1 cellular context compared by ENCODE assay signal in the genomic region with DNA sequence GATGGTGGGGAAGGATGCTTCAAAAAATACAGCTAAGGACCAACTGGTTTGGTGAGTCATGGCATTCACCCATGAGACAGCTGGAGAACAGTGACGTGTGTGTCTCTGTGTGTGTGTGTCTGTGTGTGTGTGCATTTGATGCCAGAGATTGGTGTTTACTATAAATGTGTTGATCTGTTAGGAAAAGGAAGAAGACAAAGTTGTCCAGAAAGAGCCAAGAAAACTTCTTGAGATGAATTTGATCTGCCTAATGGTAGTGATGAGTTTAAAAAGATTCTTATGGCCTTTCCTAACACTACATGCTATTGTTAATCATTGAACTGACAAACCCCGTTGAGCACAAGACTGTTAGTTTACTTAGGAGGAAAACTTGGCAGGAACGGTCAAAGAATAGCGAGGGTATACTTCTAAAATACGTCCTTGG.
TF ChIP-seq lines count a peak whose summit lies in the region.

No MANE protein-coding gene starts in this region.

TF ChIP-seq in HepG2, 621 proteins besides CTCF, POLR2A, EP300 and RAD21 (continued from another document and continues in another):
- TF ChIP-seq, protein P1, sequence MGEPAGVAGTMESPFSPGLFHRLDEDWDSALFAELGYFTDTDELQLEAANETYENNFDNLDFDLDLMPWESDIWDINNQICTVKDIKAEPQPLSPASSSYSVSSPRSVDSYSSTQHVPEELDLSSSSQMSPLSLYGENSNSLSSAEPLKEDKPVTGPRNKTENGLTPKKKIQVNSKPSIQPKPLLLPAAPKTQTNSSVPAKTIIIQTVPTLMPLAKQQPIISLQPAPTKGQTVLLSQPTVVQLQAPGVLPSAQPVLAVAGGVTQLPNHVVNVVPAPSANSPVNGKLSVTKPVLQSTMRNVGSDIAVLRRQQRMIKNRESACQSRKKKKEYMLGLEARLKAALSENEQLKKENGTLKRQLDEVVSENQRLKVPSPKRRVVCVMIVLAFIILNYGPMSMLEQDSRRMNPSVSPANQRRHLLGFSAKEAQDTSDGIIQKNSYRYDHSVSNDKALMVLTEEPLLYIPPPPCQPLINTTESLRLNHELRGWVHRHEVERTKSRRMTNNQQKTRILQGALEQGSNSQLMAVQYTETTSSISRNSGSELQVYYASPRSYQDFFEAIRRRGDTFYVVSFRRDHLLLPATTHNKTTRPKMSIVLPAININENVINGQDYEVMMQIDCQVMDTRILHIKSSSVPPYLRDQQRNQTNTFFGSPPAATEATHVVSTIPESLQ (CRISPR knock-in tag; conservative IDR thresholded peaks at IDR 0.05): 0 out of 2 replicates have a peak, but pooled peaks have one; percentile 47
- TF ChIP-seq ZNF562 (CRISPR knock-in tag; IDR thresholded peaks at IDR 0.05; ENCODE audit: borderline replicate concordance) (no peak), CREM (IDR thresholded peaks at IDR 0.05) (peak; percentile 58), CREM (CRISPR knock-in tag; IDR thresholded peaks at IDR 0.05) (no peak), ZNF205 (CRISPR knock-in tag; IDR thresholded peaks at IDR 0.05) (0 out of 2 replicates have a peak, but pooled peaks have one; percentile 34), KLF6 (CRISPR knock-in tag; IDR thresholded peaks at IDR 0.05) (0 out of 2 replicates have a peak, but pooled peaks have one; percentile 28), ZNF776 (CRISPR knock-in tag; IDR thresholded peaks at IDR 0.05) (no peak), GTF3A (CRISPR knock-in tag; conservative IDR thresholded peaks at IDR 0.05) (no peak), FOXK2 (IDR thresholded peaks at IDR 0.05) (no peak), ZKSCAN8 (CRISPR knock-in tag; IDR thresholded peaks at IDR 0.05; ENCODE audit: borderline replicate concordance) (peak; percentile 56; the same call in 1 of the 2 replicates), NFE2L1 (CRISPR knock-in tag; IDR thresholded peaks at IDR 0.05; ENCODE audit: borderline replicate concordance) (no peak), ZNF607 (CRISPR knock-in tag; IDR thresholded peaks at IDR 0.05; ENCODE audit: borderline replicate concordance) (no peak), KDM5B (CRISPR knock-in tag; IDR thresholded peaks at IDR 0.05; ENCODE audit: borderline replicate concordance) (no peak), ZFAT (CRISPR knock-in tag; conservative IDR thresholded peaks at IDR 0.05) (no peak), MED1 (CRISPR knock-in tag; IDR thresholded peaks at IDR 0.05) (peak; percentile 61; the same call in 1 of the 2 replicates), ASH2L (IDR thresholded peaks at IDR 0.05; ENCODE audit: insufficient read length, low read depth, low read length) (peak; percentile 63), MEF2D (CRISPR knock-in tag; IDR thresholded peaks at IDR 0.05) (0 out of 2 replicates have a peak, but pooled peaks have one; percentile 20), NCOA2 (CRISPR knock-in tag; IDR thresholded peaks at IDR 0.05) (peak; percentile 74), BCL6 (CRISPR knock-in tag; IDR thresholded peaks at IDR 0.05) (no peak), ZNF775 (CRISPR knock-in tag; IDR thresholded peaks at IDR 0.05; ENCODE audit: borderline replicate concordance) (no peak), ZMYM3 (CRISPR knock-in tag; IDR thresholded peaks at IDR 0.05) (peak; percentile 64; the same call in 1 of the 2 replicates), ZBTB38 (CRISPR knock-in tag; IDR thresholded peaks at IDR 0.05) (no peak), HDAC1 (CRISPR knock-in tag; IDR thresholded peaks at IDR 0.05) (0 out of 2 replicates have a peak, but pooled peaks have one; percentile 53), NFATC3 (CRISPR knock-in tag; IDR thresholded peaks at IDR 0.05) (no peak), HNRNPUL1 (IDR thresholded peaks at IDR 0.05; ENCODE audit: low read depth, low read length) (0 out of 2 replicates have a peak, but pooled peaks have one; percentile 69), DPF2 (CRISPR knock-in tag; IDR thresholded peaks at IDR 0.05; ENCODE audit: borderline replicate concordance, low read depth) (peak; percentile 53; the same call in 1 of the 2 replicates), RAD51 (IDR thresholded peaks at IDR 0.05; ENCODE audit: borderline replicate concordance) (no peak), MTF2 (CRISPR knock-in tag; IDR thresholded peaks at IDR 0.05; ENCODE audit: borderline replicate concordance) (no peak), ZNF556 (CRISPR knock-in tag; IDR thresholded peaks at IDR 0.05; ENCODE audit: borderline replicate concordance) (no peak), ZNF501 (CRISPR knock-in tag; IDR thresholded peaks at IDR 0.05) (no peak), MXD4 (CRISPR knock-in tag; IDR thresholded peaks at IDR 0.05) (peak; percentile 26; the same call in 1 of the 2 replicates), ZNF20 (CRISPR knock-in tag; IDR thresholded peaks at IDR 0.05) (no peak), THYN1 (CRISPR knock-in tag; IDR thresholded peaks at IDR 0.05; ENCODE audit: borderline replicate concordance, low read depth) (no peak), ZNF75D (CRISPR knock-in tag; IDR thresholded peaks at IDR 0.05; ENCODE audit: borderline replicate concordance) (no peak), ZSCAN20 (CRISPR knock-in tag; IDR thresholded peaks at IDR 0.05; ENCODE audit: borderline replicate concordance) (no peak), MYC (CRISPR knock-in tag; IDR thresholded peaks at IDR 0.05; ENCODE audit: borderline replicate concordance) (no peak), ARHGAP35 (CRISPR knock-in tag; IDR thresholded peaks at IDR 0.05; ENCODE audit: borderline replicate concordance) (no peak), ZNF782 (CRISPR knock-in tag; IDR thresholded peaks at IDR 0.05; ENCODE audit: borderline replicate concordance) (no peak), EHMT2 (IDR thresholded peaks at IDR 0.05; ENCODE audit: borderline replicate concordance, low read depth, low read length) (peak; percentile 20; the same call in 1 of the 2 replicates)
- TF ChIP-seq, protein P2, sequence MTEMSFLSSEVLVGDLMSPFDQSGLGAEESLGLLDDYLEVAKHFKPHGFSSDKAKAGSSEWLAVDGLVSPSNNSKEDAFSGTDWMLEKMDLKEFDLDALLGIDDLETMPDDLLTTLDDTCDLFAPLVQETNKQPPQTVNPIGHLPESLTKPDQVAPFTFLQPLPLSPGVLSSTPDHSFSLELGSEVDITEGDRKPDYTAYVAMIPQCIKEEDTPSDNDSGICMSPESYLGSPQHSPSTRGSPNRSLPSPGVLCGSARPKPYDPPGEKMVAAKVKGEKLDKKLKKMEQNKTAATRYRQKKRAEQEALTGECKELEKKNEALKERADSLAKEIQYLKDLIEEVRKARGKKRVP (CRISPR knock-in tag; IDR thresholded peaks at IDR 0.05): no peak
- TF ChIP-seq, protein P3, sequence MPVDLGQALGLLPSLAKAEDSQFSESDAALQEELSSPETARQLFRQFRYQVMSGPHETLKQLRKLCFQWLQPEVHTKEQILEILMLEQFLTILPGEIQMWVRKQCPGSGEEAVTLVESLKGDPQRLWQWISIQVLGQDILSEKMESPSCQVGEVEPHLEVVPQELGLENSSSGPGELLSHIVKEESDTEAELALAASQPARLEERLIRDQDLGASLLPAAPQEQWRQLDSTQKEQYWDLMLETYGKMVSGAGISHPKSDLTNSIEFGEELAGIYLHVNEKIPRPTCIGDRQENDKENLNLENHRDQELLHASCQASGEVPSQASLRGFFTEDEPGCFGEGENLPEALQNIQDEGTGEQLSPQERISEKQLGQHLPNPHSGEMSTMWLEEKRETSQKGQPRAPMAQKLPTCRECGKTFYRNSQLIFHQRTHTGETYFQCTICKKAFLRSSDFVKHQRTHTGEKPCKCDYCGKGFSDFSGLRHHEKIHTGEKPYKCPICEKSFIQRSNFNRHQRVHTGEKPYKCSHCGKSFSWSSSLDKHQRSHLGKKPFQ (CRISPR knock-in tag; IDR thresholded peaks at IDR 0.05; ENCODE audit: insufficient replicate concordance): peak; percentile 27
- TF ChIP-seq, protein P4, sequence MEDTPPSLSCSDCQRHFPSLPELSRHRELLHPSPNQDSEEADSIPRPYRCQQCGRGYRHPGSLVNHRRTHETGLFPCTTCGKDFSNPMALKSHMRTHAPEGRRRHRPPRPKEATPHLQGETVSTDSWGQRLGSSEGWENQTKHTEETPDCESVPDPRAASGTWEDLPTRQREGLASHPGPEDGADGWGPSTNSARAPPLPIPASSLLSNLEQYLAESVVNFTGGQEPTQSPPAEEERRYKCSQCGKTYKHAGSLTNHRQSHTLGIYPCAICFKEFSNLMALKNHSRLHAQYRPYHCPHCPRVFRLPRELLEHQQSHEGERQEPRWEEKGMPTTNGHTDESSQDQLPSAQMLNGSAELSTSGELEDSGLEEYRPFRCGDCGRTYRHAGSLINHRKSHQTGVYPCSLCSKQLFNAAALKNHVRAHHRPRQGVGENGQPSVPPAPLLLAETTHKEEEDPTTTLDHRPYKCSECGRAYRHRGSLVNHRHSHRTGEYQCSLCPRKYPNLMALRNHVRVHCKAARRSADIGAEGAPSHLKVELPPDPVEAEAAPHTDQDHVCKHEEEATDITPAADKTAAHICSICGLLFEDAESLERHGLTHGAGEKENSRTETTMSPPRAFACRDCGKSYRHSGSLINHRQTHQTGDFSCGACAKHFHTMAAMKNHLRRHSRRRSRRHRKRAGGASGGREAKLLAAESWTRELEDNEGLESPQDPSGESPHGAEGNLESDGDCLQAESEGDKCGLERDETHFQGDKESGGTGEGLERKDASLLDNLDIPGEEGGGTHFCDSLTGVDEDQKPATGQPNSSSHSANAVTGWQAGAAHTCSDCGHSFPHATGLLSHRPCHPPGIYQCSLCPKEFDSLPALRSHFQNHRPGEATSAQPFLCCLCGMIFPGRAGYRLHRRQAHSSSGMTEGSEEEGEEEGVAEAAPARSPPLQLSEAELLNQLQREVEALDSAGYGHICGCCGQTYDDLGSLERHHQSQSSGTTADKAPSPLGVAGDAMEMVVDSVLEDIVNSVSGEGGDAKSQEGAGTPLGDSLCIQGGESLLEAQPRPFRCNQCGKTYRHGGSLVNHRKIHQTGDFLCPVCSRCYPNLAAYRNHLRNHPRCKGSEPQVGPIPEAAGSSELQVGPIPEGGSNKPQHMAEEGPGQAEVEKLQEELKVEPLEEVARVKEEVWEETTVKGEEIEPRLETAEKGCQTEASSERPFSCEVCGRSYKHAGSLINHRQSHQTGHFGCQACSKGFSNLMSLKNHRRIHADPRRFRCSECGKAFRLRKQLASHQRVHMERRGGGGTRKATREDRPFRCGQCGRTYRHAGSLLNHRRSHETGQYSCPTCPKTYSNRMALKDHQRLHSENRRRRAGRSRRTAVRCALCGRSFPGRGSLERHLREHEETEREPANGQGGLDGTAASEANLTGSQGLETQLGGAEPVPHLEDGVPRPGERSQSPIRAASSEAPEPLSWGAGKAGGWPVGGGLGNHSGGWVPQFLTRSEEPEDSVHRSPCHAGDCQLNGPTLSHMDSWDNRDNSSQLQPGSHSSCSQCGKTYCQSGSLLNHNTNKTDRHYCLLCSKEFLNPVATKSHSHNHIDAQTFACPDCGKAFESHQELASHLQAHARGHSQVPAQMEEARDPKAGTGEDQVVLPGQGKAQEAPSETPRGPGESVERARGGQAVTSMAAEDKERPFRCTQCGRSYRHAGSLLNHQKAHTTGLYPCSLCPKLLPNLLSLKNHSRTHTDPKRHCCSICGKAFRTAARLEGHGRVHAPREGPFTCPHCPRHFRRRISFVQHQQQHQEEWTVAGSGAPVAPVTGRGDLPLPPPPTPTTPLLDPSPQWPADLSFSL (CRISPR knock-in tag; IDR thresholded peaks at IDR 0.05): peak; percentile 94
- TF ChIP-seq, protein P5, sequence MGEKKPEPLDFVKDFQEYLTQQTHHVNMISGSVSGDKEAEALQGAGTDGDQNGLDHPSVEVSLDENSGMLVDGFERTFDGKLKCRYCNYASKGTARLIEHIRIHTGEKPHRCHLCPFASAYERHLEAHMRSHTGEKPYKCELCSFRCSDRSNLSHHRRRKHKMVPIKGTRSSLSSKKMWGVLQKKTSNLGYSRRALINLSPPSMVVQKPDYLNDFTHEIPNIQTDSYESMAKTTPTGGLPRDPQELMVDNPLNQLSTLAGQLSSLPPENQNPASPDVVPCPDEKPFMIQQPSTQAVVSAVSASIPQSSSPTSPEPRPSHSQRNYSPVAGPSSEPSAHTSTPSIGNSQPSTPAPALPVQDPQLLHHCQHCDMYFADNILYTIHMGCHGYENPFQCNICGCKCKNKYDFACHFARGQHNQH (CRISPR knock-in tag; IDR thresholded peaks at IDR 0.05): 0 out of 2 replicates have a peak, but pooled peaks have one; percentile 29
- TF ChIP-seq, protein P6, sequence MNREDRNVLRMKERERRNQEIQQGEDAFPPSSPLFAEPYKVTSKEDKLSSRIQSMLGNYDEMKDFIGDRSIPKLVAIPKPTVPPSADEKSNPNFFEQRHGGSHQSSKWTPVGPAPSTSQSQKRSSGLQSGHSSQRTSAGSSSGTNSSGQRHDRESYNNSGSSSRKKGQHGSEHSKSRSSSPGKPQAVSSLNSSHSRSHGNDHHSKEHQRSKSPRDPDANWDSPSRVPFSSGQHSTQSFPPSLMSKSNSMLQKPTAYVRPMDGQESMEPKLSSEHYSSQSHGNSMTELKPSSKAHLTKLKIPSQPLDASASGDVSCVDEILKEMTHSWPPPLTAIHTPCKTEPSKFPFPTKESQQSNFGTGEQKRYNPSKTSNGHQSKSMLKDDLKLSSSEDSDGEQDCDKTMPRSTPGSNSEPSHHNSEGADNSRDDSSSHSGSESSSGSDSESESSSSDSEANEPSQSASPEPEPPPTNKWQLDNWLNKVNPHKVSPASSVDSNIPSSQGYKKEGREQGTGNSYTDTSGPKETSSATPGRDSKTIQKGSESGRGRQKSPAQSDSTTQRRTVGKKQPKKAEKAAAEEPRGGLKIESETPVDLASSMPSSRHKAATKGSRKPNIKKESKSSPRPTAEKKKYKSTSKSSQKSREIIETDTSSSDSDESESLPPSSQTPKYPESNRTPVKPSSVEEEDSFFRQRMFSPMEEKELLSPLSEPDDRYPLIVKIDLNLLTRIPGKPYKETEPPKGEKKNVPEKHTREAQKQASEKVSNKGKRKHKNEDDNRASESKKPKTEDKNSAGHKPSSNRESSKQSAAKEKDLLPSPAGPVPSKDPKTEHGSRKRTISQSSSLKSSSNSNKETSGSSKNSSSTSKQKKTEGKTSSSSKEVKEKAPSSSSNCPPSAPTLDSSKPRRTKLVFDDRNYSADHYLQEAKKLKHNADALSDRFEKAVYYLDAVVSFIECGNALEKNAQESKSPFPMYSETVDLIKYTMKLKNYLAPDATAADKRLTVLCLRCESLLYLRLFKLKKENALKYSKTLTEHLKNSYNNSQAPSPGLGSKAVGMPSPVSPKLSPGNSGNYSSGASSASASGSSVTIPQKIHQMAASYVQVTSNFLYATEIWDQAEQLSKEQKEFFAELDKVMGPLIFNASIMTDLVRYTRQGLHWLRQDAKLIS (CRISPR knock-in tag; IDR thresholded peaks at IDR 0.05): no peak
